In the genomic region with DNA sequence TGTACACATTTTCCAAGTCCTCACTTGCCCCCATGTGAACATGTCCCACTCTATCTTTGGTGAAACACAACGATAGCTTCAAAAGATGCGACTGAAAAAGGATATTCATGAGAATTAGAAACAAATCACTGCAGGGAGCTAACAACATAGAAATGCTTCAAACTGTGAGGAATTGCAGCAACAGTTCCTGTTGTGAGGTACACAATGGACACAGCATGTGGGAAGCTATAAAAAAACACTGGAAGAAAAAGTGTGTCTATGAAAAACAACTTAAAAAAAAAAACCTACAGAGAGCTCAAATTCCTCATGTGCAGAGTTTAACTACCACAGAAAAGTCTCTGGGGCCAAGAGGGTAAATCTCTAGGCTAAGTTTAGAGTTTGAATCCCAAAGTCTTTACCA, we compare ENCODE assay signal across 28 cellular contexts. TPM values are rescaled to one million over a fixed set of nuclear protein-coding genes. Genes with fewer than 3 reads are reported as not detected.
A peak's percentile ranks its signal among the peaks of the same experiment; 100 is the strongest.
DNase-seq lines count a peak whose midpoint lies in the region; ATAC-seq and TF ChIP-seq lines count a peak whose summit lies in the region.
"Had no signal": no experiment of that assay in that cellular context is flagged by ENCODE, and none has a peak within 500 bp of the region (broad histone marks: within the 10 kb centered on the region; RNA-seq: fewer than 3 reads in every experiment).

No MANE protein-coding gene starts in this region.

- peaks cover 22% of the 10 kb centered on the region for H3K4me1 ChIP-seq in GM23338 (ENCODE audit: insufficient read depth)
- peaks cover 2% of the 10 kb centered on the region for H3K4me1 ChIP-seq in mesenchymal stem cell (ENCODE audit: control insufficient read depth, insufficient read depth, low read depth, low read length)
- H3K4me1 ChIP-seq: left lung had no signal

- H2BK12ac ChIP-seq in mesenchymal stem cell (ENCODE audit: low read length in 2 of 2) = no peak overlapping the region

- no peaks in the 10 kb centered on the region for H3K27me3 Mint-ChIP-seq in GM23338 (ENCODE audit: insufficient read depth, low read depth, poor library complexity)

- H3K9me2 ChIP-seq in GM23338 (ENCODE audit: insufficient read depth) = no peaks in the 10 kb centered on the region

- H3K27me3 ChIP-seq in GM23338 (ENCODE audit: insufficient read depth) = peaks cover 15% of the 10 kb centered on the region
- peaks cover 0 to 5% of the 10 kb centered on the region in 2 experiments for H3K27me3 ChIP-seq in mesenchymal stem cell (ENCODE audit: control insufficient read depth in 1 of 2, insufficient read depth in 1 of 2, low read length in 2 of 2)

- peak overlapping the region; percentile 45 for H3K4me2 ChIP-seq in GM23338
- peak overlapping the region; percentile 33 for H3K4me2 ChIP-seq in mesenchymal stem cell (ENCODE audit: low read length, poor library complexity, severe bottlenecking)
- H3K4me2 ChIP-seq: PC-9 had no signal

- no peaks in the 10 kb centered on the region for H3K9me3 ChIP-seq in mesenchymal stem cell (ENCODE audit: control insufficient read depth, low read length)
- H3K9me3 ChIP-seq: left lung had no signal

- 0 out of 2 replicates have a peak, but pooled peaks have one; percentile 27 for TF ChIP-seq RAD21 in Ishikawa (IDR thresholded peaks at IDR 0.05; ENCODE audit: low read depth)

- no peaks in the 10 kb centered on the region for H3K36me3 Mint-ChIP-seq in GM23338 (ENCODE audit: low read depth)
- H3K36me3 Mint-ChIP-seq: activated naive CD4-positive, alpha-beta T cell treated with anti-CD3 and anti-CD28 coated beads, Interleukin-2, amount 50 U/mL, for 24 hours; CD4-positive, alpha-beta memory T cell; stimulated activated memory B cell treated with anti-CD40 and anti-IgM and Interleukin-4, amounts not matched to agents 10 μg/mL and 1 μg/mL and 100 μg/mL, for 72 hours had no signal

- no peaks in the 10 kb centered on the region for H3K9me3 Mint-ChIP-seq in GM23338
- H3K9me3 Mint-ChIP-seq: activated naive CD4-positive, alpha-beta T cell treated with anti-CD3 and anti-CD28 coated beads, Interleukin-2, amount 50 U/mL, for 24 hours; activated T-helper 17 cell treated with anti-CD3 and anti-CD28 coated beads, Interleukin-2, amount 50 U/mL, for 72 hours had no signal

- no peaks in the 10 kb centered on the region for H3K79me2 ChIP-seq in GM23338 (replicated peaks; ENCODE audit: insufficient read depth)

- H2AK5ac ChIP-seq in mesenchymal stem cell (ENCODE audit: low read length, severe bottlenecking) = no peak overlapping the region

- H3K9ac ChIP-seq in mesenchymal stem cell (ENCODE audit: low read length) = no peak overlapping the region

- no peak overlapping the region for H3K4ac ChIP-seq in mesenchymal stem cell (ENCODE audit: low read depth in 1 of 2, low read length in 2 of 2)

- no peak overlapping the region for H4K91ac ChIP-seq in mesenchymal stem cell (ENCODE audit: low read length)

- H3K36me3 ChIP-seq in GM23338 (ENCODE audit: insufficient read depth) (no peaks in the 10 kb centered on the region), mesenchymal stem cell (ENCODE audit: control insufficient read depth in 1 of 2, insufficient read depth in 2 of 2, low read depth in 1 of 2, low read length in 2 of 2) (no peaks in the 10 kb centered on the region)
- H3K36me3 ChIP-seq: left lung had no signal

- H2BK5ac ChIP-seq in mesenchymal stem cell (ENCODE audit: low read depth, low read length, poor library complexity, severe bottlenecking) = no peak overlapping the region

- H2AFZ ChIP-seq in GM23338 = no peak overlapping the region
- no peak overlapping the region for H2AFZ ChIP-seq in mesenchymal stem cell (ENCODE audit: low read depth, low read length)
- H2AFZ ChIP-seq: PC-9 had no signal

- no peak overlapping the region for H2BK120ac ChIP-seq in mesenchymal stem cell (ENCODE audit: low read depth, low read length)

- H2BK15ac ChIP-seq in mesenchymal stem cell (ENCODE audit: low read depth, poor library complexity, severe bottlenecking) = no peak overlapping the region

- no peak overlapping the region for H3K14ac ChIP-seq in mesenchymal stem cell (ENCODE audit: low read length in 2 of 2)

- no peak overlapping the region for H3K18ac ChIP-seq in mesenchymal stem cell (ENCODE audit: low read depth in 1 of 2, low read length in 2 of 2)

- H3K4me1 Mint-ChIP-seq in GM23338 = peaks cover 20% of the 10 kb centered on the region
- H3K4me1 Mint-ChIP-seq: activated naive CD4-positive, alpha-beta T cell treated with anti-CD3 and anti-CD28 coated beads, Interleukin-2, amount 50 U/mL, for 24 hours; activated T-helper 17 cell treated with anti-CD3 and anti-CD28 coated beads, Interleukin-2, amount 50 U/mL, for 72 hours; B cell; CD4-positive, alpha-beta memory T cell; naive thymus-derived CD4-positive, alpha-beta T cell; stimulated activated memory B cell treated with anti-CD40 and anti-IgM and Interleukin-4, amounts not matched to agents 10 μg/mL and 1 μg/mL and 100 μg/mL, for 72 hours had no signal

- peak; percentile 53 for DNase-seq in GM23338 (ENCODE audit: low spot score)
- peak; percentile 63 for DNase-seq in choroid plexus epithelial cell (ENCODE audit: low read depth)
- no peak for DNase-seq in mesenchymal stem cell
- no peak for DNase-seq in Ammon's horn (ENCODE audit: low spot score)
- DNase-seq in NOMO-1 (lab: John Stamatoyannopoulos, UW; ENCODE audit: unreplicated experiment in 2 of 2) = no peak
- DNase-seq in stimulated activated CD4-positive, alpha-beta T cell treated with anti-CD3 and anti-CD28 coated beads, Interleukin-2, amount 100 ng/mL, for 48 hours = no peak
- DNase-seq: activated CD4-positive, alpha-beta T cell treated with anti-CD3 and anti-CD28 coated beads for 48 hours; amniotic stem cell; CD4-positive, alpha-beta memory T cell; effector memory CD4-positive, alpha-beta T cell; hippocampal formation; islet precursor cell; left lung; midbrain; naive thymus-derived CD4-positive, alpha-beta T cell; NCI-H146; NCI-H2107; NCI-H510A; occipital lobe; PC-9; stimulated activated CD4-positive, alpha-beta T cell treated with anti-CD3 and anti-CD28 coated beads, Interleukin-15, amount 100 ng/mL, for 24 hours; trophoblast cell had no signal

- H3K27ac Mint-ChIP-seq in GM23338 = no peak overlapping the region
- H3K27ac Mint-ChIP-seq: activated naive CD4-positive, alpha-beta T cell treated with anti-CD3 and anti-CD28 coated beads, Interleukin-2, amount 50 U/mL, for 24 hours; activated T-helper 17 cell treated with anti-CD3 and anti-CD28 coated beads, Interleukin-2, amount 50 U/mL, for 72 hours; B cell; CD4-positive, alpha-beta memory T cell; naive thymus-derived CD4-positive, alpha-beta T cell; stimulated activated memory B cell treated with anti-CD40 and anti-IgM and Interleukin-4, amounts not matched to agents 10 μg/mL and 1 μg/mL and 100 μg/mL, for 72 hours had no signal

- ATAC-seq in GM23338 = peak; percentile 72
- no peak for ATAC-seq in activated CD4-positive, CD25-positive, alpha-beta regulatory T cell treated with anti-CD3 and anti-CD28 coated beads, Interleukin-2, amount 50 U/mL, for 24 hours
- ATAC-seq: activated T-helper 17 cell treated with anti-CD3 and anti-CD28 coated beads, Interleukin-2, amount 50 U/mL, for 72 hours; left lung; naive thymus-derived CD4-positive, alpha-beta T cell; stimulated activated memory B cell treated with anti-CD40 and anti-IgM and Interleukin-4, amounts not matched to agents 10 μg/mL and 1 μg/mL and 100 μg/mL, for 72 hours had no signal

- H3K4me3 ChIP-seq in GM23338 = 0 out of 2 replicates have a peak overlapping the region, but pooled peaks have one; percentile 2
- no peak overlapping the region for H3K4me3 ChIP-seq in choroid plexus epithelial cell (ENCODE audit: low read depth, low read length)
- no peak overlapping the region for H3K4me3 ChIP-seq in mesenchymal stem cell (ENCODE audit: insufficient read depth in 1 of 2, low read depth in 1 of 2, low read length in 2 of 2)
- H3K4me3 ChIP-seq: left lung, PC-9 had no signal

- no peaks in the 10 kb centered on the region for H3F3A ChIP-seq in GM23338 (replicated peaks; ENCODE audit: low read depth)

- H3K4me3 Mint-ChIP-seq in GM23338 = peak overlapping the region; percentile 30
- H3K4me3 Mint-ChIP-seq: activated naive CD4-positive, alpha-beta T cell treated with anti-CD3 and anti-CD28 coated beads, Interleukin-2, amount 50 U/mL, for 24 hours; activated T-helper 17 cell treated with anti-CD3 and anti-CD28 coated beads, Interleukin-2, amount 50 U/mL, for 72 hours; B cell; CD4-positive, alpha-beta memory T cell; naive thymus-derived CD4-positive, alpha-beta T cell; stimulated activated memory B cell treated with anti-CD40 and anti-IgM and Interleukin-4, amounts not matched to agents 10 μg/mL and 1 μg/mL and 100 μg/mL, for 72 hours had no signal

- H3K79me1 ChIP-seq in mesenchymal stem cell (replicated peaks; ENCODE audit: low read length, poor library complexity, severe bottlenecking) = no peaks in the 10 kb centered on the region

- H3K27ac ChIP-seq in GM23338 (ENCODE audit: low read depth) (no peak overlapping the region), mesenchymal stem cell (ENCODE audit: low read length, poor library complexity, severe bottlenecking) (peak overlapping the region; percentile 51)
- H3K27ac ChIP-seq: left lung, PC-9 had no signal

- 47% methylated on average over 2 of the region's 2 CpGs for WGBS in mesenchymal stem cell

- H4K8ac ChIP-seq in mesenchymal stem cell (ENCODE audit: low read length) = no peak overlapping the region

- no peaks in the 10 kb centered on the region for H4K20me1 ChIP-seq in GM23338 (replicated peaks; ENCODE audit: insufficient read depth)

- no peak overlapping the region for H3K23ac ChIP-seq in mesenchymal stem cell (ENCODE audit: low read length in 2 of 2)

- peak; percentile 98 for TF ChIP-seq EP300 in Ishikawa (IDR thresholded peaks at IDR 0.05; ENCODE audit: borderline replicate concordance)

- TF ChIP-seq CTCF in GM23338 (conservative IDR thresholded peaks at IDR 0.05; ENCODE audit: low read depth in 2 of 2) = no peak
- TF ChIP-seq CTCF in choroid plexus epithelial cell (conservative IDR thresholded peaks at IDR 0.05; ENCODE audit: low read depth, low read length) = no peak

TF ChIP-seq in Ishikawa, 13 proteins besides CTCF, POLR2A, EP300 and RAD21 (continues in another document):
- peak; percentile 98 for TF ChIP-seq CEBPB (IDR thresholded peaks at IDR 0.05)
- TF ChIP-seq TAF1 (IDR thresholded peaks at IDR 0.05; ENCODE audit: low read depth) = no peak
- TF ChIP-seq CREB1 (IDR thresholded peaks at IDR 0.05; ENCODE audit: low read depth) = peak; percentile 25; the same call in 1 of the 2 replicates
- no peak for TF ChIP-seq ZBTB7A (IDR thresholded peaks at IDR 0.05; ENCODE audit: low read depth)

RNA-seq across cellular contexts. Expression of a gene that starts 51.6 kb away (rescaled TPM):
- 62.5 and 70.3 TPM in 2 replicates for total RNA-seq in GM23338 (2014; rRNA removed; shearing (Covaris generic))
- 9.7 and 12.9 TPM in 2 replicates for polyA plus RNA-seq in GM23338 (2016; fragmentation: Nextera tagmentation; extraction: Ambion mirVana)
- polyA plus RNA-seq in mesenchymal stem cell (2013, experiment 1 of 2) = 17.8 TPM
- polyA plus RNA-seq in mesenchymal stem cell (2013, experiment 2 of 2) = 16.2 TPM

Comparison
In these comparisons a context has a peak if more than half of its experiments do, and no peak if none do; other contexts are left out.
1. DNase-seq: peak in GM23338 (single experiment) and choroid plexus epithelial cell (single experiment); none in mesenchymal stem cell (single experiment), Ammon's horn (single experiment), NOMO-1 (0 of 2) and stimulated activated CD4-positive, alpha-beta T cell treated with anti-CD3 and anti-CD28 coated beads, Interleukin-2, amount 100 ng/mL, for 48 hours (0 of 2).